8 cellular contexts compared by ENCODE assay signal in the genomic region with DNA sequence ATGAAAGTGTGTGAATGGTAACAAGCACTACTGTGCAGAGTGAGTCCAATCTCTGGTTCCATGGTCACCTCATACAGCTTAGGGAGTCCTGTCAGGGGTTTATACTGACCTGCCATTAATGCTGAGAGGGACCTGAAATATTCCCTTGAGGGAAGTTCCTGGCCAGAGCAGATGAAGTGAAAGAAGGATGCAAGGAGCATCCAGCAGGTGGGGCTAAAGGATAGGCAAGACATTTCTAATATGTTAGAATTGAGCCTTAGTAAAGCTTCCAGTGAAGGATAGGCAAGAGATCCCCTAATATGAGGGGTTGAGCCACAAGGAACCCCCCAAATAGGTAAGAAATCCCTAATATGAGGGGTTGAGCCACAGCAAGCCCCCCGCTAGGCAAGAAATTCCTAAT. TPM values are rescaled to one million over a fixed set of nuclear protein-coding genes. Genes with fewer than 3 reads are reported as not detected.
DNase-seq lines count a peak whose midpoint lies in the region; TF ChIP-seq lines count a peak whose summit lies in the region.
"Had no signal": no experiment of that assay in that cellular context is flagged by ENCODE, and none has a peak within 500 bp of the region (broad histone marks: within the 10 kb centered on the region; RNA-seq: fewer than 3 reads in every experiment).

No MANE protein-coding gene starts in this region.

- no peak overlapping the region for H2AFZ ChIP-seq in mesenchymal stem cell (ENCODE audit: low read depth, low read length)

- no peak overlapping the region for H3K14ac ChIP-seq in mesenchymal stem cell (ENCODE audit: low read length in 2 of 2)

- H3K9me3 ChIP-seq in mesenchymal stem cell (ENCODE audit: control insufficient read depth, low read length): peaks cover 21% of the 10 kb centered on the region

- no peaks in the 10 kb centered on the region for H3K79me1 ChIP-seq in mesenchymal stem cell (replicated peaks; ENCODE audit: low read length, poor library complexity, severe bottlenecking)

- no CpG with 5 or more reads among the region's 1 CpG for WGBS in mesenchymal stem cell

- H2BK15ac ChIP-seq in mesenchymal stem cell (ENCODE audit: low read depth, poor library complexity, severe bottlenecking): no peak overlapping the region

- no peak overlapping the region for H2BK12ac ChIP-seq in mesenchymal stem cell (ENCODE audit: low read length in 2 of 2)

- H3K27ac ChIP-seq in mesenchymal stem cell (ENCODE audit: low read length, poor library complexity, severe bottlenecking): no peak overlapping the region
- H3K27ac ChIP-seq: skin epidermis had no signal

- no peak overlapping the region for H3K23ac ChIP-seq in mesenchymal stem cell (ENCODE audit: low read length in 2 of 2)

- no peak overlapping the region for H3K18ac ChIP-seq in mesenchymal stem cell (ENCODE audit: low read depth in 1 of 2, low read length in 2 of 2)

- no peak overlapping the region for H2BK5ac ChIP-seq in mesenchymal stem cell (ENCODE audit: low read depth, low read length, poor library complexity, severe bottlenecking)

- DNase-seq in MV-4-11 (lab: John Stamatoyannopoulos, UW): peak; percentile 15
- peak; percentile 52 for DNase-seq in ecto neural progenitor cell (ENCODE audit: low spot score)
- peak; percentile 52 for DNase-seq in pons (ENCODE audit: low spot score)
- DNase-seq in NCI-H524 treated with DMSO at 0.1 percent for 48 hours (lab: John Stamatoyannopoulos, UW): no peak
- DNase-seq in cerebellum (ENCODE audit: low spot score): no peak
- no peak for DNase-seq in mesenchymal stem cell

- H4K8ac ChIP-seq in mesenchymal stem cell (ENCODE audit: low read length): no peak overlapping the region

- TF ChIP-seq CTCF in GM12872 (IDR thresholded peaks at IDR 0.05; ENCODE audit: insufficient read depth, low read depth, low read length): peak; percentile 36; the same call in 2 of the 3 replicates

- no peak overlapping the region for H3K4ac ChIP-seq in mesenchymal stem cell (ENCODE audit: low read depth in 1 of 2, low read length in 2 of 2)

- H4K91ac ChIP-seq in mesenchymal stem cell (ENCODE audit: low read length): no peak overlapping the region

- H2BK120ac ChIP-seq in mesenchymal stem cell (ENCODE audit: low read depth, low read length): no peak overlapping the region

- H3K4me2 ChIP-seq in mesenchymal stem cell (ENCODE audit: low read length, poor library complexity, severe bottlenecking): no peak overlapping the region

- no peak overlapping the region for H2AK5ac ChIP-seq in mesenchymal stem cell (ENCODE audit: low read length, severe bottlenecking)

- H3K4me3 ChIP-seq in mesenchymal stem cell (ENCODE audit: insufficient read depth in 1 of 2, low read depth in 1 of 2, low read length in 2 of 2): no peak overlapping the region
- H3K4me3 ChIP-seq: skin epidermis had no signal

- H3K9ac ChIP-seq in mesenchymal stem cell (ENCODE audit: low read length): no peak overlapping the region

- no peaks in the 10 kb centered on the region for H3K27me3 ChIP-seq in mesenchymal stem cell (ENCODE audit: control insufficient read depth in 1 of 2, insufficient read depth in 1 of 2, low read length in 2 of 2)

- H3K36me3 ChIP-seq in mesenchymal stem cell (ENCODE audit: control insufficient read depth in 1 of 2, insufficient read depth in 2 of 2, low read depth in 1 of 2, low read length in 2 of 2): no peaks in the 10 kb centered on the region

- H3K4me1 ChIP-seq in mesenchymal stem cell (ENCODE audit: control insufficient read depth, insufficient read depth, low read depth, low read length): no peaks in the 10 kb centered on the region

RNA-seq across cellular contexts. Expression of a gene that starts 25.5 kb away (rescaled TPM):
- 15.2 TPM for total RNA-seq in cerebellum
- polyA plus RNA-seq in mesenchymal stem cell (2013, experiment 1 of 2): 1.0 TPM
- polyA plus RNA-seq in mesenchymal stem cell (2013, experiment 2 of 2): 1.4 TPM

RNA-seq across cellular contexts. Expression of a gene that starts 55.5 kb away (rescaled TPM):
- total RNA-seq in cerebellum: 1.5 TPM
- polyA plus RNA-seq in mesenchymal stem cell (2013, experiment 1 of 2): not detected
- polyA plus RNA-seq in mesenchymal stem cell (2013, experiment 2 of 2): 0.03 TPM

RNA-seq across cellular contexts. Expression of a gene that starts 57.3 kb away (rescaled TPM):
- total RNA-seq in cerebellum: 27.4 TPM
- polyA plus RNA-seq in mesenchymal stem cell (2013, experiment 1 of 2): 13.0 TPM
- 12.2 TPM for polyA plus RNA-seq in mesenchymal stem cell (2013, experiment 2 of 2)

Comparison
In these comparisons a context has a peak if more than half of its experiments do, and no peak if none do; other contexts are left out.
1. DNase-seq: peak in MV-4-11 (single experiment), ecto neural progenitor cell (single experiment) and pons (single experiment); none in NCI-H524 treated with DMSO at 0.1 percent for 48 hours (single experiment), cerebellum (single experiment) and mesenchymal stem cell (single experiment).